Comparison of ENCODE assay signal across 9 cellular contexts in the genomic region with DNA sequence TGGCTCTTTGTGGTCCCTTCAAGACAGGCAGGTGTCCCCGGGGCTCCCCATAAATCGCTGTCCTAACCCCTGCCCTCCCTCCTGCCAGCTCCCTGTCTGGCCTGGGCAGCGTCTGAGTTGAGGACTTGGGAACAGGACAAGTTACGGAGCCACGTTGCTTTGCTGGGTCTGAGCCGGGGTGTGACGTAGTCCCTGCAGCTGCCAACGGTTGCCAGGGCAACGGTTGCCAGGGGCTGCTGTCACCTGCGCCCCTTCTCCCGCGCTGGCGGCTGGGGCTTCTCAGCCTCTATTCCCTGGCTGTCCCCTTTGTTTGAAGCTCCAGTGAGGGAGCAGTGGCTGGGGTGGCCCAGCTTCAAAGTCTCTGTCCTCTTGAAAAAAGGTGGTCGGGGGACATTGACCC. TPM values are rescaled to one million over a fixed set of nuclear protein-coding genes. Genes with fewer than 3 reads are reported as not detected.
DNase-seq lines count a peak whose midpoint lies in the region; ATAC-seq and TF ChIP-seq lines count a peak whose summit lies in the region.
"Had no signal": no experiment of that assay in that cellular context is flagged by ENCODE, and none has a peak within 500 bp of the region (broad histone marks: within the 10 kb centered on the region; RNA-seq: fewer than 3 reads in every experiment).

No MANE protein-coding gene starts in this region.

- H3K27ac ChIP-seq in suprapubic skin, result peak overlapping the region; percentile 10

- H3K27me3 ChIP-seq in suprapubic skin, result no peaks in the 10 kb centered on the region

- 22% methylated on average over 4 of the region's 14 CpGs for WGBS in suprapubic skin

- H3K4me1 ChIP-seq in suprapubic skin, result peaks cover 80% of the 10 kb centered on the region

- no peak for TF ChIP-seq POLR2A in suprapubic skin (IDR thresholded peaks at IDR 0.05)

- H3K9me3 ChIP-seq in suprapubic skin, result no peaks in the 10 kb centered on the region

- no peaks in the 10 kb centered on the region for H3K4me1 Mint-ChIP-seq in activated CD4-positive, alpha-beta T cell treated with anti-CD3 and anti-CD28 coated beads for 36 hours
- peaks cover 6% of the 10 kb centered on the region for H3K4me1 Mint-ChIP-seq in activated CD4-positive, alpha-beta T cell treated with anti-CD3 and anti-CD28 coated beads, Interleukin-2, amount 10 ng/mL, durations not matched to agents 7 days and 5 days
- peaks cover 0 to 5% (median 2%) of the 10 kb centered on the region in 3 donors for H3K4me1 Mint-ChIP-seq in T-cell

- H3K36me3 Mint-ChIP-seq in activated CD4-positive, alpha-beta T cell treated with anti-CD3 and anti-CD28 coated beads for 36 hours (ENCODE audit: low read depth), result no peaks in the 10 kb centered on the region
- H3K36me3 Mint-ChIP-seq in activated CD4-positive, alpha-beta T cell treated with anti-CD3 and anti-CD28 coated beads, Interleukin-2, amount 10 ng/mL, durations not matched to agents 7 days and 5 days (ENCODE audit: low read depth), result no peaks in the 10 kb centered on the region
- no peaks in the 10 kb centered on the region for H3K36me3 Mint-ChIP-seq in T-cell

- no peaks in the 10 kb centered on the region for H3K9me3 Mint-ChIP-seq in activated CD4-positive, alpha-beta T cell treated with anti-CD3 and anti-CD28 coated beads for 36 hours (ENCODE audit: low read depth)
- no peaks in the 10 kb centered on the region for H3K9me3 Mint-ChIP-seq in activated CD4-positive, alpha-beta T cell treated with anti-CD3 and anti-CD28 coated beads, Interleukin-2, amount 10 ng/mL, durations not matched to agents 7 days and 5 days
- H3K9me3 Mint-ChIP-seq in T-cell, result no peaks in the 10 kb centered on the region

- CTCF ChIA-PET in activated CD4-positive, alpha-beta T cell treated with anti-CD3 and anti-CD28 coated beads for 36 hours (lab: Charles Lee), result interaction anchor here (0.6 to 3.7 kb wide), 7 partner anchors 8 to 119 kb away, joined by 3 to 24 read pairs (median 4); no protein-coding TSS in a partner anchor
- CTCF ChIA-PET in activated CD4-positive, alpha-beta T cell treated with anti-CD3 and anti-CD28 coated beads, Interleukin-2, amount 10 ng/mL, durations not matched to agents 7 days and 5 days (lab: Charles Lee), result interaction anchor here (0.6 to 7.9 kb wide), 6 partner anchors 9 to 546 kb away, joined by 3 to 62 read pairs (median 6); no protein-coding TSS in a partner anchor
- CTCF ChIA-PET in T-cell (lab: Charles Lee), result interaction anchor here (0.7 to 1.8 kb wide), 3 partner anchors 8 to 46 kb away, joined by 3 to 6 read pairs (median 3); no protein-coding TSS in a partner anchor

- DNase-seq in activated CD4-positive, alpha-beta T cell treated with anti-CD3 and anti-CD28 coated beads for 36 hours, result peak; percentile 37
- DNase-seq in activated CD4-positive, alpha-beta T cell treated with anti-CD3 and anti-CD28 coated beads, Interleukin-2, amount 10 ng/mL, durations not matched to agents 7 days and 5 days, result no peak
- DNase-seq in T-cell (peak in 22 of 34 experiments; percentile 12 to 54 (median 32)), iPS DF 19.7 (ENCODE audit: low read depth, low spot score) (peak; percentile 47), suprapubic skin (ENCODE audit: low spot score in 2 of 2) (no peak), SKM-1 (lab: John Stamatoyannopoulos, UW; ENCODE audit: unreplicated experiment) (no peak), GM19238 (ENCODE audit: insufficient read length, low spot score) (no peak), epidermal melanocyte (ENCODE audit: insufficient read length, low spot score) (no peak)
- DNase-seq: GOT3 had no signal

- no peak for TF ChIP-seq EP300 in suprapubic skin (IDR thresholded peaks at IDR 0.05)

- H3K4me3 Mint-ChIP-seq in activated CD4-positive, alpha-beta T cell treated with anti-CD3 and anti-CD28 coated beads for 36 hours, result no peak overlapping the region
- no peak overlapping the region for H3K4me3 Mint-ChIP-seq in activated CD4-positive, alpha-beta T cell treated with anti-CD3 and anti-CD28 coated beads, Interleukin-2, amount 10 ng/mL, durations not matched to agents 7 days and 5 days
- H3K4me3 Mint-ChIP-seq in T-cell, result no peak overlapping the region

- POLR2A ChIA-PET in activated CD4-positive, alpha-beta T cell treated with anti-CD3 and anti-CD28 coated beads for 36 hours (lab: Charles Lee), result interaction anchor here (0.6 kb wide), 1 partner anchor 208 kb away, joined by 5 read pairs; no protein-coding TSS in a partner anchor
- POLR2A ChIA-PET in activated CD4-positive, alpha-beta T cell treated with anti-CD3 and anti-CD28 coated beads, Interleukin-2, amount 10 ng/mL, durations not matched to agents 7 days and 5 days (lab: Charles Lee), result interaction anchor here (0.6 kb wide), 2 partner anchors 30 to 33 kb away, joined by 4 to 6 read pairs; no protein-coding TSS in a partner anchor
- POLR2A ChIA-PET in T-cell (lab: Charles Lee), result no interaction called here

- H3K27me3 Mint-ChIP-seq in activated CD4-positive, alpha-beta T cell treated with anti-CD3 and anti-CD28 coated beads for 36 hours, result peaks cover 10% of the 10 kb centered on the region
- H3K27me3 Mint-ChIP-seq in activated CD4-positive, alpha-beta T cell treated with anti-CD3 and anti-CD28 coated beads, Interleukin-2, amount 10 ng/mL, durations not matched to agents 7 days and 5 days, result peaks cover 27% of the 10 kb centered on the region
- peaks cover 5 to 17% of the 10 kb centered on the region in 2 donors for H3K27me3 Mint-ChIP-seq in T-cell

- ATAC-seq in activated CD4-positive, alpha-beta T cell treated with anti-CD3 and anti-CD28 coated beads for 36 hours, result peak; percentile 42
- ATAC-seq in T-cell (replicated peaks in 1 of 4), result peak in 1 of 4 experiments; percentile 89

- intact Hi-C loops in activated CD4-positive, alpha-beta T cell treated with anti-CD3 and anti-CD28 coated beads for 36 hours (cut with DNase I, micrococcal nuclease), result no loop called here

- H3K4me3 ChIP-seq in suprapubic skin, result no peak overlapping the region

- no peak overlapping the region for H3K27ac Mint-ChIP-seq in activated CD4-positive, alpha-beta T cell treated with anti-CD3 and anti-CD28 coated beads for 36 hours
- no peak overlapping the region for H3K27ac Mint-ChIP-seq in activated CD4-positive, alpha-beta T cell treated with anti-CD3 and anti-CD28 coated beads, Interleukin-2, amount 10 ng/mL, durations not matched to agents 7 days and 5 days
- H3K27ac Mint-ChIP-seq in T-cell, result no peak overlapping the region

- no peak for TF ChIP-seq CTCF in suprapubic skin (IDR thresholded peaks at IDR 0.05)

- no peaks in the 10 kb centered on the region for H3K36me3 ChIP-seq in suprapubic skin

RNA-seq across cellular contexts. Expression of a gene that starts 10.7 kb away (rescaled TPM):
- total RNA-seq in activated CD4-positive, alpha-beta T cell treated with anti-CD3 and anti-CD28 coated beads for 36 hours, result 1 to 10 TPM; 6.3 to 6.8 TPM
- 1 to 10 TPM; 2.2 to 2.9 TPM for total RNA-seq in activated CD4-positive, alpha-beta T cell treated with anti-CD3 and anti-CD28 coated beads, Interleukin-2, amount 10 ng/mL, durations not matched to agents 7 days and 5 days
- total RNA-seq in T-cell (10 to 100 TPM in 4 of 5 donors, 1 to 10 TPM in 1; 7.8 to 91.7 (median 11.7) TPM), suprapubic skin (100 to 1,000 TPM; 107 to 202 (median 139) TPM)

RNA-seq across cellular contexts. Expression of a gene that starts 28.9 kb away (rescaled TPM):
- not detected for total RNA-seq in activated CD4-positive, alpha-beta T cell treated with anti-CD3 and anti-CD28 coated beads for 36 hours
- not detected for total RNA-seq in activated CD4-positive, alpha-beta T cell treated with anti-CD3 and anti-CD28 coated beads, Interleukin-2, amount 10 ng/mL, durations not matched to agents 7 days and 5 days
- total RNA-seq in T-cell, result 1 to 10 TPM in 1 of 5 donors, under 1 TPM in 3, not detected in 1; 0.16 to 1.8 (median 0.40) TPM
- 1 to 10 TPM in 2 of 4 donors, under 1 TPM in 1, not detected in 1; 0.32 to 2.0 (median 2.0) TPM for total RNA-seq in suprapubic skin

RNA-seq across cellular contexts. Expression of a gene that starts 55.4 kb away (rescaled TPM):
- under 1 TPM in 1 of 2 experiments, not detected in 1; 0.05 TPM for total RNA-seq in activated CD4-positive, alpha-beta T cell treated with anti-CD3 and anti-CD28 coated beads for 36 hours
- total RNA-seq in activated CD4-positive, alpha-beta T cell treated with anti-CD3 and anti-CD28 coated beads, Interleukin-2, amount 10 ng/mL, durations not matched to agents 7 days and 5 days, result not detected
- total RNA-seq in T-cell (not detected), suprapubic skin (not detected)

Comparison
In these comparisons a context has a peak if more than half of its experiments do, and no peak if none do; other contexts are left out.
1. DNase-seq: peak in activated CD4-positive, alpha-beta T cell treated with anti-CD3 and anti-CD28 coated beads for 36 hours (single experiment), T-cell (22 of 34) and iPS DF 19.7 (single experiment); none in activated CD4-positive, alpha-beta T cell treated with anti-CD3 and anti-CD28 coated beads, Interleukin-2, amount 10 ng/mL, durations not matched to agents 7 days and 5 days (single experiment), suprapubic skin (0 of 2), SKM-1 (single experiment), GM19238 (single experiment) and epidermal melanocyte (single experiment).
2. POLR2A ChIA-PET loops: an anchor here in activated CD4-positive, alpha-beta T cell treated with anti-CD3 and anti-CD28 coated beads for 36 hours (0.6 kb wide) and activated CD4-positive, alpha-beta T cell treated with anti-CD3 and anti-CD28 coated beads, Interleukin-2, amount 10 ng/mL, durations not matched to agents 7 days and 5 days (0.6 kb wide); none called in T-cell.